Comparison of ENCODE assay signal across 13 cellular contexts in genomic region chr15:31350771-31351170, GRCh38. TPM values are rescaled to one million over a fixed set of nuclear protein-coding genes. Genes with fewer than 3 reads are reported as not detected.
DNase-seq lines count a peak whose midpoint lies in the region; ATAC-seq and TF ChIP-seq lines count a peak whose summit lies in the region.
"Had no signal": no experiment of that assay in that cellular context is flagged by ENCODE, and none has a peak within 500 bp of the region (broad histone marks: within the 10 kb centered on the region; RNA-seq: fewer than 3 reads in every experiment).

No MANE protein-coding gene starts in this region.

- H3K27ac ChIP-seq in heart right ventricle: peak overlapping the region in 8 of 10 donors; percentile 1 to 97 (median 62)

- POLR2A ChIA-PET in activated CD4-positive, alpha-beta T cell treated with anti-CD3 and anti-CD28 coated beads for 36 hours (lab: Charles Lee): interaction anchor here (0.7 to 1.1 kb wide), 2 partner anchors 16 to 165 kb away, joined by 4 to 5 read pairs; no protein-coding TSS in a partner anchor
- POLR2A ChIA-PET in activated B cell treated with CpG ODN at 0.5 μM for 24 hours (lab: Charles Lee): interaction anchor here (0.9 kb wide), 1 partner anchor 22 kb away, joined by 3 read pairs; no protein-coding TSS in a partner anchor

- peaks cover 99% of the 10 kb centered on the region for H3K4me1 Mint-ChIP-seq in activated CD4-positive, alpha-beta T cell treated with anti-CD3 and anti-CD28 coated beads for 36 hours
- H3K4me1 Mint-ChIP-seq in activated B cell treated with CpG ODN at 0.5 μM for 24 hours: peaks cover 100% of the 10 kb centered on the region
- peaks cover 100% of the 10 kb centered on the region for H3K4me1 Mint-ChIP-seq in stimulated activated naive CD8-positive, alpha-beta T cell treated with anti-CD3 and anti-CD28 coated beads, Interleukin-15, amount 100 ng/mL, for 72 hours

- H3K27ac Mint-ChIP-seq in activated CD4-positive, alpha-beta T cell treated with anti-CD3 and anti-CD28 coated beads for 36 hours: peak overlapping the region; percentile 98
- H3K27ac Mint-ChIP-seq in activated B cell treated with CpG ODN at 0.5 μM for 24 hours: peak overlapping the region; percentile 84
- H3K27ac Mint-ChIP-seq in stimulated activated naive CD8-positive, alpha-beta T cell treated with anti-CD3 and anti-CD28 coated beads, Interleukin-15, amount 100 ng/mL, for 72 hours: peak overlapping the region in 1 of 2 donors; percentile 83

- ATAC-seq in activated CD4-positive, alpha-beta T cell treated with anti-CD3 and anti-CD28 coated beads for 36 hours: no peak
- ATAC-seq in activated B cell treated with CpG ODN at 0.5 μM for 24 hours (ENCODE audit: low read depth): no peak
- no peak for ATAC-seq in heart right ventricle
- ATAC-seq in stimulated activated naive CD8-positive, alpha-beta T cell treated with anti-CD3 and anti-CD28 coated beads, Interleukin-15, amount 100 ng/mL, for 72 hours: no peak
- no peak for ATAC-seq in left lobe of liver
- ATAC-seq in HG02840 (IDR thresholded peaks at IDR 0.05; ENCODE audit: low FRiP score, unreplicated experiment): no peak
- ATAC-seq in HG03571 (IDR thresholded peaks at IDR 0.05; ENCODE audit: unreplicated experiment): no peak

- H3K4me3 Mint-ChIP-seq in activated CD4-positive, alpha-beta T cell treated with anti-CD3 and anti-CD28 coated beads for 36 hours: peak overlapping the region; percentile 62
- no peak overlapping the region for H3K4me3 Mint-ChIP-seq in activated B cell treated with CpG ODN at 0.5 μM for 24 hours
- H3K4me3 Mint-ChIP-seq in stimulated activated naive CD8-positive, alpha-beta T cell treated with anti-CD3 and anti-CD28 coated beads, Interleukin-15, amount 100 ng/mL, for 72 hours: peak overlapping the region; percentile 72 to 96
- H3K4me3 Mint-ChIP-seq: H9 had no signal

- peaks cover 45 to 100% (median 100%) of the 10 kb centered on the region in 9 donors for H3K4me1 ChIP-seq in heart right ventricle

- no peaks in the 10 kb centered on the region for H3K9me3 ChIP-seq in heart right ventricle

- peaks cover 71% of the 10 kb centered on the region for H3K36me3 Mint-ChIP-seq in activated CD4-positive, alpha-beta T cell treated with anti-CD3 and anti-CD28 coated beads for 36 hours (ENCODE audit: low read depth)
- H3K36me3 Mint-ChIP-seq in activated B cell treated with CpG ODN at 0.5 μM for 24 hours (ENCODE audit: low read depth): peaks cover 63% of the 10 kb centered on the region

- H3K36me3 ChIP-seq in heart right ventricle: peaks cover 0 to 41% (median 0%) of the 10 kb centered on the region in 9 donors

- H3K27me3 Mint-ChIP-seq in activated CD4-positive, alpha-beta T cell treated with anti-CD3 and anti-CD28 coated beads for 36 hours: no peaks in the 10 kb centered on the region
- H3K27me3 Mint-ChIP-seq in activated B cell treated with CpG ODN at 0.5 μM for 24 hours: no peaks in the 10 kb centered on the region
- no peaks in the 10 kb centered on the region for H3K27me3 Mint-ChIP-seq in stimulated activated naive CD8-positive, alpha-beta T cell treated with anti-CD3 and anti-CD28 coated beads, Interleukin-15, amount 100 ng/mL, for 72 hours

- no peaks in the 10 kb centered on the region for H3K27me3 ChIP-seq in heart right ventricle

- peaks cover 8% of the 10 kb centered on the region for H3K9me3 Mint-ChIP-seq in activated CD4-positive, alpha-beta T cell treated with anti-CD3 and anti-CD28 coated beads for 36 hours (ENCODE audit: low read depth)
- H3K9me3 Mint-ChIP-seq in activated B cell treated with CpG ODN at 0.5 μM for 24 hours: no peaks in the 10 kb centered on the region
- H3K9me3 Mint-ChIP-seq in stimulated activated naive CD8-positive, alpha-beta T cell treated with anti-CD3 and anti-CD28 coated beads, Interleukin-15, amount 100 ng/mL, for 72 hours: peaks cover 0 to 11% of the 10 kb centered on the region in 2 donors
- H3K9me3 Mint-ChIP-seq: H9 had no signal

- TF ChIP-seq CTCF in activated B cell treated with CpG ODN at 0.5 μM for 24 hours (IDR thresholded peaks at IDR 0.05) (no peak), heart right ventricle (IDR thresholded peaks at IDR 0.05) (no peak)

- DNase-seq in activated CD4-positive, alpha-beta T cell treated with anti-CD3 and anti-CD28 coated beads for 36 hours: no peak
- no peak for DNase-seq in activated CD4-positive, alpha-beta T cell treated with anti-CD3 and anti-CD28 coated beads for 48 hours
- DNase-seq in activated B cell treated with CpG ODN at 0.5 μM for 24 hours: no peak
- no peak for DNase-seq in heart right ventricle
- no peak for DNase-seq in stimulated activated naive CD8-positive, alpha-beta T cell treated with anti-CD3 and anti-CD28 coated beads, Interleukin-15, amount 100 ng/mL, for 72 hours
- DNase-seq in left lobe of liver (ENCODE audit: low spot score): no peak
- DNase-seq: H9, NCI-H1092 treated with DMSO at 0.1 percent for 48 hours, NCI-H524, SHP77 treated with DMSO at 0.1 percent for 48 hours had no signal

- intact Hi-C loops in activated CD4-positive, alpha-beta T cell treated with anti-CD3 and anti-CD28 coated beads for 36 hours (cut with DNase I, micrococcal nuclease): loop anchor here in 1 of 2 experiments (1.0 kb wide), 1 partner anchor 11 kb away; no protein-coding TSS in a partner anchor
- intact Hi-C loops in activated B cell treated with CpG ODN at 0.5 μM for 24 hours (cut with micrococcal nuclease) (no loop called here), heart right ventricle (cut with DNase I) (loop anchor here in 5 of 10 donors (5.0 to 10.0 kb wide), 3 partner anchors 37 to 134 kb away; no protein-coding TSS in a partner anchor)

- CTCF ChIA-PET in activated CD4-positive, alpha-beta T cell treated with anti-CD3 and anti-CD28 coated beads for 36 hours (lab: Charles Lee): no interaction called here
- CTCF ChIA-PET in activated B cell treated with CpG ODN at 0.5 μM for 24 hours (lab: Charles Lee): no interaction called here

- no peak overlapping the region for H3K4me3 ChIP-seq in heart right ventricle
- H3K4me3 ChIP-seq: lung had no signal

- 88 to 89% methylated on average over 7 of the region's 7 CpGs for WGBS in heart right ventricle, 2 donors

RNA-seq across cellular contexts. Expression of gene KLF13, which starts 24.1 kb away (rescaled TPM):
- 100 to 1,000 TPM; 147 to 212 TPM for total RNA-seq in activated CD4-positive, alpha-beta T cell treated with anti-CD3 and anti-CD28 coated beads for 36 hours
- total RNA-seq in activated B cell treated with CpG ODN at 0.5 μM for 24 hours (177 and 178 TPM in 2 replicates), heart right ventricle (100 to 1,000 TPM in 1 of 10 donors, 10 to 100 TPM in 9; 28.4 to 101 (median 49.4) TPM), left lobe of liver (91.9 TPM)
- 10 to 100 TPM; 32.9 to 44.0 TPM for polyA plus RNA-seq in heart right ventricle
